Comparison of ENCODE assay signal across 28 cellular contexts in genomic region chrX:48831909-48832291, GRCh38. TPM values are rescaled to one million over a fixed set of nuclear protein-coding genes. Genes with fewer than 3 reads are reported as not detected.
A peak's percentile ranks its signal among the peaks of the same experiment; 100 is the strongest.
DNase-seq lines count a peak whose midpoint lies in the region; ATAC-seq and TF ChIP-seq lines count a peak whose summit lies in the region.
"Had no signal": no experiment of that assay in that cellular context is flagged by ENCODE, and none has a peak within 500 bp of the region (broad histone marks: within the 10 kb centered on the region; RNA-seq: fewer than 3 reads in every experiment).

No MANE protein-coding gene starts in this region.

- TF ChIP-seq EP300 in neural cell (conservative IDR thresholded peaks at IDR 0.05; ENCODE audit: poor library complexity, severe bottlenecking): no peak

- H3K4me2 ChIP-seq in GM23338: peak overlapping the region; percentile 76
- H3K4me2 ChIP-seq in neural cell (ENCODE audit: low read length): no peak overlapping the region

- no peak overlapping the region for H3K27ac Mint-ChIP-seq in GM23338
- H3K27ac Mint-ChIP-seq: activated naive CD4-positive, alpha-beta T cell treated with anti-CD3 and anti-CD28 coated beads for 36 hours; CD14-positive monocyte; stimulated activated effector memory CD8-positive, alpha-beta T cell treated with anti-CD3 and anti-CD28 coated beads, Interleukin-12 subunit alpha, Interleukin-12 subunit beta, amount 100 ng/mL, for 72 hours had no signal

- H3K27me3 ChIP-seq in GM23338 (ENCODE audit: insufficient read depth): peaks cover 84% of the 10 kb centered on the region
- H3K27me3 ChIP-seq in adipocyte (replicated peaks; ENCODE audit: control insufficient read depth, insufficient read depth, low read length): peaks cover 51% of the 10 kb centered on the region
- peaks cover 70% of the 10 kb centered on the region for H3K27me3 ChIP-seq in iPS-18a (ENCODE audit: control insufficient read depth, insufficient read depth, low read length)
- H3K27me3 ChIP-seq in neural cell (ENCODE audit: insufficient read depth, low read depth, low read length): peaks cover 12% of the 10 kb centered on the region
- H3K27me3 ChIP-seq: vagina had no signal

- no peaks in the 10 kb centered on the region for H3K36me3 Mint-ChIP-seq in GM23338 (ENCODE audit: low read depth)
- H3K36me3 Mint-ChIP-seq: stimulated activated effector memory CD8-positive, alpha-beta T cell treated with anti-CD3 and anti-CD28 coated beads, Interleukin-12 subunit alpha, Interleukin-12 subunit beta, amount 100 ng/mL, for 72 hours had no signal

- H3K27me3 Mint-ChIP-seq in GM23338 (ENCODE audit: insufficient read depth, low read depth, poor library complexity): peaks cover 60% of the 10 kb centered on the region

- no peak for TF ChIP-seq CTCF in GM23338 (conservative IDR thresholded peaks at IDR 0.05; ENCODE audit: low read depth in 2 of 2)
- no peak for TF ChIP-seq CTCF in neural cell (IDR thresholded peaks at IDR 0.05; ENCODE audit: poor library complexity, severe bottlenecking)

- H2AFZ ChIP-seq in GM23338 (no peak overlapping the region), neural cell (ENCODE audit: low read depth, low read length) (no peak overlapping the region)

- DNase-seq in GM23338 (ENCODE audit: low spot score) (peak; percentile 68), adipocyte (ENCODE audit: low read depth) (peak; percentile 7), NCI-H1092 (lab: John Stamatoyannopoulos, UW) (no peak), activated T-cell treated with anti-CD3 and anti-CD28 coated beads for 4 hours (no peak)
- DNase-seq: activated CD4-positive, CD25-positive, alpha-beta regulatory T cell; activated naive CD4-positive, alpha-beta T cell treated with anti-CD3 and anti-CD28 coated beads for 36 hours; activated T-cell treated with anti-CD3 and anti-CD28 coated beads, Interleukin-2, amount 50 U/mL, for 4 hours; left cardiac atrium; midbrain; MM.1S; NCI-H2171; NCI-H526; stimulated activated CD4-positive, alpha-beta T cell treated with anti-CD3 and anti-CD28 coated beads, Interleukin-2, amount 100 ng/mL, for 24 hours; T1000 had no signal

- H3K27ac ChIP-seq in GM23338 (ENCODE audit: low read depth): no peak overlapping the region
- no peak overlapping the region for H3K27ac ChIP-seq in iPS-18a (ENCODE audit: low read length)
- H3K27ac ChIP-seq in neural cell (ENCODE audit: low read length): no peak overlapping the region
- H3K27ac ChIP-seq: ascending aorta, epithelial cell of prostate, prostate gland, vagina had no signal

- H3K9me2 ChIP-seq in GM23338 (ENCODE audit: insufficient read depth) (no peaks in the 10 kb centered on the region), neural cell (ENCODE audit: insufficient read depth, low read length) (no peaks in the 10 kb centered on the region)

- peak overlapping the region; percentile 60 for H3K4me3 ChIP-seq in GM23338
- no peak overlapping the region for H3K4me3 ChIP-seq in adipocyte (ENCODE audit: low read length)
- H3K4me3 ChIP-seq in iPS-18a (ENCODE audit: low read length): peak overlapping the region; percentile 51
- peak overlapping the region; percentile 84 for H3K4me3 ChIP-seq in neural cell (ENCODE audit: low read length)
- H3K4me3 ChIP-seq: ascending aorta, K562, prostate gland, vagina had no signal

- H3K9me3 ChIP-seq in adipocyte (ENCODE audit: control insufficient read depth, low read length) (no peaks in the 10 kb centered on the region), iPS-18a (ENCODE audit: control insufficient read depth, low read depth, low read length) (no peaks in the 10 kb centered on the region), neural cell (ENCODE audit: low read length) (no peaks in the 10 kb centered on the region)
- H3K9me3 ChIP-seq: ascending aorta, prostate gland, vagina had no signal

- no peaks in the 10 kb centered on the region for H3K36me3 ChIP-seq in GM23338 (ENCODE audit: insufficient read depth)
- H3K36me3 ChIP-seq in adipocyte (ENCODE audit: control insufficient read depth, insufficient read depth, low read length, severe bottlenecking): no peaks in the 10 kb centered on the region
- H3K36me3 ChIP-seq in iPS-18a (ENCODE audit: control insufficient read depth, low read depth, low read length): no peaks in the 10 kb centered on the region
- H3K36me3 ChIP-seq in neural cell (ENCODE audit: insufficient read depth, low read length): no peaks in the 10 kb centered on the region
- H3K36me3 ChIP-seq: ascending aorta, prostate gland, vagina had no signal

- H3K9me3 Mint-ChIP-seq in GM23338: no peaks in the 10 kb centered on the region; the same call in 2 of the 3 replicates
- H3K9me3 Mint-ChIP-seq: activated naive CD4-positive, alpha-beta T cell treated with anti-CD3 and anti-CD28 coated beads for 36 hours; activated T-cell treated with anti-CD3 and anti-CD28 coated beads, Interleukin-2, amount 50 U/mL, for 4 hours; neural crest cell; stimulated activated effector memory CD8-positive, alpha-beta T cell treated with anti-CD3 and anti-CD28 coated beads, Interleukin-12 subunit alpha, Interleukin-12 subunit beta, amount 100 ng/mL, for 72 hours had no signal

- ATAC-seq in GM23338 (peak; percentile 46), HG03108 (IDR thresholded peaks at IDR 0.05; ENCODE audit: unreplicated experiment) (no peak), GM18517 (IDR thresholded peaks at IDR 0.05; ENCODE audit: unreplicated experiment) (no peak)
- ATAC-seq: activated T-cell treated with anti-CD3 and anti-CD28 coated beads, Interleukin-2, amount 50 U/mL, for 4 hours; K562; left cardiac atrium; stimulated activated effector memory CD8-positive, alpha-beta T cell treated with anti-CD3 and anti-CD28 coated beads, Interleukin-12 subunit alpha, Interleukin-12 subunit beta, amount 100 ng/mL, for 72 hours had no signal

- 0 out of 2 replicates have a peak, but pooled peaks cover 4% of the 10 kb centered on the region for H3F3A ChIP-seq in GM23338 (replicated peaks; ENCODE audit: low read depth)
- H3F3A ChIP-seq in neural cell (ENCODE audit: insufficient read depth, low read length, poor library complexity, severe bottlenecking): no peaks in the 10 kb centered on the region

- no peaks in the 10 kb centered on the region for H4K20me1 ChIP-seq in GM23338 (replicated peaks; ENCODE audit: insufficient read depth)
- no peaks in the 10 kb centered on the region for H4K20me1 ChIP-seq in neural cell (ENCODE audit: insufficient read depth)

- no peak overlapping the region for H3K9ac ChIP-seq in adipocyte (ENCODE audit: low read length)
- H3K9ac ChIP-seq in iPS-18a (ENCODE audit: low read length): no peak overlapping the region
- H3K9ac ChIP-seq in neural cell (ENCODE audit: low read length): peak overlapping the region; percentile 16

- peaks cover 22% of the 10 kb centered on the region for H3K4me1 Mint-ChIP-seq in GM23338

- H3K4me1 ChIP-seq in GM23338 (ENCODE audit: insufficient read depth) (no peaks in the 10 kb centered on the region), adipocyte (ENCODE audit: control insufficient read depth, insufficient read depth, low read length) (no peaks in the 10 kb centered on the region), iPS-18a (ENCODE audit: control insufficient read depth, low read depth, low read length) (no peaks in the 10 kb centered on the region)
- H3K4me1 ChIP-seq: ascending aorta, prostate gland, vagina had no signal

- H3K79me2 ChIP-seq in GM23338 (replicated peaks; ENCODE audit: insufficient read depth): no peaks in the 10 kb centered on the region
- H3K79me2 ChIP-seq in neural cell (replicated peaks; ENCODE audit: insufficient read depth, low read length): peaks cover 20% of the 10 kb centered on the region

- no peak for TF ChIP-seq RAD21 in neural cell (conservative IDR thresholded peaks at IDR 0.05)

- H3K4me3 Mint-ChIP-seq in GM23338: peak overlapping the region; percentile 41; the same call in 1 of the 3 replicates
- H3K4me3 Mint-ChIP-seq: activated naive CD4-positive, alpha-beta T cell treated with anti-CD3 and anti-CD28 coated beads for 36 hours; activated T-cell treated with anti-CD3 and anti-CD28 coated beads, Interleukin-2, amount 50 U/mL, for 4 hours; neural crest cell; stimulated activated effector memory CD8-positive, alpha-beta T cell treated with anti-CD3 and anti-CD28 coated beads, Interleukin-12 subunit alpha, Interleukin-12 subunit beta, amount 100 ng/mL, for 72 hours had no signal

TF ChIP-seq in GM23338, 12 proteins besides CTCF, POLR2A, EP300 and RAD21 (continues in another document):
- no peak for TF ChIP-seq ZNF331 (CRISPR knock-in tag; IDR thresholded peaks at IDR 0.05; ENCODE audit: low read depth)
- TF ChIP-seq POLR2AphosphoS5 (IDR thresholded peaks at IDR 0.05; ENCODE audit: low read depth): no peak

TF ChIP-seq in neural cell, 6 proteins besides CTCF, POLR2A, EP300 and RAD21 (continues in another document):
- no peak for TF ChIP-seq TAF1 (IDR thresholded peaks at IDR 0.05; ENCODE audit: low read depth)
- no peak for TF ChIP-seq EZH2 (IDR thresholded peaks at IDR 0.05; ENCODE audit: borderline replicate concordance, insufficient read depth, low read length, poor library complexity, severe bottlenecking)

RNA-seq across cellular contexts. Expression of gene PCSK1N, which starts 3.5 kb away (rescaled TPM):
- total RNA-seq in GM23338 (2014; rRNA removed; shearing (Covaris generic)): 4.0 and 15.6 TPM in 2 replicates
- polyA plus RNA-seq in GM23338 (2016; fragmentation: Nextera tagmentation; extraction: Ambion mirVana): 12.8 and 16.5 TPM in 2 replicates
- 232 and 243 TPM in 2 replicates for polyA plus RNA-seq in neural cell
- 145 and 156 TPM in 2 replicates for polyA minus RNA-seq in neural cell
- total RNA-seq: ascending aorta had no signal
- polyA plus RNA-seq: CD14-positive monocyte had no signal

RNA-seq across cellular contexts. Expression of gene ERAS, which starts 5.6 kb away (rescaled TPM):
- total RNA-seq in GM23338 (2014; rRNA removed; shearing (Covaris generic)): 1.3 TPM in 1 of 2 replicates, not detected in the other
- 1.7 and 2.4 TPM in 2 replicates for polyA plus RNA-seq in GM23338 (2016; fragmentation: Nextera tagmentation; extraction: Ambion mirVana)
- 3.2 and 3.6 TPM in 2 replicates for polyA plus RNA-seq in neural cell
- polyA minus RNA-seq in neural cell: not detected in 2 replicates
- total RNA-seq: activated naive CD4-positive, alpha-beta T cell treated with anti-CD3 and anti-CD28 coated beads for 36 hours; ascending aorta; dermis microvascular lymphatic vessel endothelial cell; H4; K562; left cardiac atrium; prostate gland; vagina had no signal
- polyA plus RNA-seq: CD14-positive monocyte had no signal

RNA-seq across cellular contexts. Expression of gene HDAC6, which starts 30.0 kb away (rescaled TPM):
- 49.8 and 61.2 TPM in 2 replicates for total RNA-seq in GM23338 (2014; rRNA removed; shearing (Covaris generic))
- polyA plus RNA-seq in GM23338 (2016; fragmentation: Nextera tagmentation; extraction: Ambion mirVana) (29.7 and 33.0 TPM in 2 replicates), neural cell (161 and 166 TPM in 2 replicates)
- 132 and 136 TPM in 2 replicates for polyA minus RNA-seq in neural cell

RNA-seq across cellular contexts. Expression of gene GATA1, which starts 45.5 kb away (rescaled TPM):
- total RNA-seq in GM23338 (2014; rRNA removed; shearing (Covaris generic)): not detected in 2 replicates
- polyA plus RNA-seq in GM23338 (2016; fragmentation: Nextera tagmentation; extraction: Ambion mirVana) (not detected in 2 replicates), neural cell (not detected in 2 replicates)
- polyA minus RNA-seq in neural cell: not detected in 2 replicates
- total RNA-seq: activated naive CD4-positive, alpha-beta T cell treated with anti-CD3 and anti-CD28 coated beads for 36 hours; ascending aorta; dermis microvascular lymphatic vessel endothelial cell; H4; left cardiac atrium; neural crest cell; prostate gland had no signal
- polyA plus RNA-seq: CD14-positive monocyte had no signal

Comparison
In these comparisons a context has a peak if more than half of its experiments do, and no peak if none do; other contexts are left out.
1. DNase-seq: peak in GM23338 (single experiment) and adipocyte (single experiment); none in NCI-H1092 (single experiment) and activated T-cell treated with anti-CD3 and anti-CD28 coated beads for 4 hours (single experiment).
2. RNA of gene PCSK1N, which starts 3.5 kb away (polyA plus RNA-seq): 232 to 243 TPM in neural cell; 12.8 to 16.5 TPM in GM23338; every median in the first group is over 10 times any median in the second.